Comparison of ENCODE assay signal across 16 cellular contexts in genomic region chr15:59284768-59285368, GRCh38.
DNase-seq lines count a peak whose midpoint lies in the region; ATAC-seq, FAIRE-seq and TF ChIP-seq lines count a peak whose summit lies in the region.
"Had no signal": no experiment of that assay in that cellular context is flagged by ENCODE, and none has a peak within 500 bp of the region (broad histone marks: within the 10 kb centered on the region; RNA-seq: fewer than 3 reads in every experiment).

No MANE protein-coding gene starts in this region.

- FAIRE-seq in RCC 7860 (lab: Jason Lieb, UNC) = peak; percentile 80
- FAIRE-seq: GM18507 had no signal

- peak overlapping the region; percentile 62 for H3K27ac Mint-ChIP-seq in type B pancreatic cell
- H3K27ac Mint-ChIP-seq in activated naive CD8-positive, alpha-beta T cell treated with anti-CD3 and anti-CD28 coated beads for 36 hours = no peak overlapping the region
- H3K27ac Mint-ChIP-seq: activated naive CD4-positive, alpha-beta T cell treated with anti-CD3 and anti-CD28 coated beads, Interleukin-2, amount 50 U/mL, for 72 hours; IgD-negative memory B cell had no signal

- H3K9me3 Mint-ChIP-seq in type B pancreatic cell = no peaks in the 10 kb centered on the region
- H3K9me3 Mint-ChIP-seq in activated naive CD8-positive, alpha-beta T cell treated with anti-CD3 and anti-CD28 coated beads for 36 hours = no peaks in the 10 kb centered on the region
- H3K9me3 Mint-ChIP-seq: activated naive CD4-positive, alpha-beta T cell treated with anti-CD3 and anti-CD28 coated beads, Interleukin-2, amount 50 U/mL, for 72 hours; IgD-negative memory B cell had no signal

- TF ChIP-seq CTCF in type B pancreatic cell (conservative IDR thresholded peaks at IDR 0.05) = no peak

- DNase-seq in NCI-H510A treated with DMSO at 0.1 percent for 48 hours (lab: John Stamatoyannopoulos, UW) (peak; percentile 5), NCI-H510A (lab: John Stamatoyannopoulos, UW) (no peak), RCC 7860 (ENCODE audit: low spot score) (peak; percentile 68), kidney tubule cell (ENCODE audit: low spot score) (peak; percentile 67), type B pancreatic cell (ENCODE audit: extremely low spot score, unreplicated experiment) (no peak), AG20443 (ENCODE audit: low spot score) (no peak)
- DNase-seq in activated naive CD8-positive, alpha-beta T cell treated with anti-CD3 and anti-CD28 coated beads for 36 hours = no peak
- DNase-seq: glutamatergic neuron; left ventricle myocardium inferior; NCI-H1694 treated with DMSO at 0.1 percent for 48 hours; NCI-H446; stimulated activated CD4-positive, alpha-beta T cell treated with anti-CD3 and anti-CD28 coated beads, Interleukin-12 subunit alpha, Interleukin-12 subunit beta, amount 100 ng/mL, for 4 hours had no signal

- peaks cover 5% of the 10 kb centered on the region for H3K4me1 Mint-ChIP-seq in type B pancreatic cell (ENCODE audit: unreplicated experiment)
- H3K4me1 Mint-ChIP-seq in activated naive CD8-positive, alpha-beta T cell treated with anti-CD3 and anti-CD28 coated beads for 36 hours = peaks cover 1% of the 10 kb centered on the region

- H3K36me3 Mint-ChIP-seq in type B pancreatic cell = no peaks in the 10 kb centered on the region
- H3K36me3 Mint-ChIP-seq in activated naive CD8-positive, alpha-beta T cell treated with anti-CD3 and anti-CD28 coated beads for 36 hours = no peaks in the 10 kb centered on the region
- H3K36me3 Mint-ChIP-seq: activated naive CD4-positive, alpha-beta T cell treated with anti-CD3 and anti-CD28 coated beads, Interleukin-2, amount 50 U/mL, for 72 hours had no signal

- no peak for ATAC-seq in HG03521 (IDR thresholded peaks at IDR 0.05; ENCODE audit: unreplicated experiment)
- ATAC-seq: activated naive CD4-positive, alpha-beta T cell treated with anti-CD3 and anti-CD28 coated beads, Interleukin-2, amount 50 U/mL, for 72 hours had no signal

- no peak overlapping the region for H3K4me3 Mint-ChIP-seq in type B pancreatic cell
- no peak overlapping the region for H3K4me3 Mint-ChIP-seq in activated naive CD8-positive, alpha-beta T cell treated with anti-CD3 and anti-CD28 coated beads for 36 hours
- H3K4me3 Mint-ChIP-seq: IgD-negative memory B cell had no signal

- no peaks in the 10 kb centered on the region for H3K27me3 Mint-ChIP-seq in type B pancreatic cell
- H3K27me3 Mint-ChIP-seq in activated naive CD8-positive, alpha-beta T cell treated with anti-CD3 and anti-CD28 coated beads for 36 hours = peaks cover 10% of the 10 kb centered on the region
- H3K27me3 Mint-ChIP-seq: IgD-negative memory B cell had no signal

Comparison
In these comparisons a context has a peak if more than half of its experiments do, and no peak if none do; other contexts are left out.
1. DNase-seq: peak in NCI-H510A treated with DMSO at 0.1 percent for 48 hours (single experiment), RCC 7860 (single experiment) and kidney tubule cell (single experiment); none in NCI-H510A (single experiment), type B pancreatic cell (single experiment), AG20443 (single experiment) and activated naive CD8-positive, alpha-beta T cell treated with anti-CD3 and anti-CD28 coated beads for 36 hours (single experiment).